19 cellular contexts compared by ENCODE assay signal in the genomic region with DNA sequence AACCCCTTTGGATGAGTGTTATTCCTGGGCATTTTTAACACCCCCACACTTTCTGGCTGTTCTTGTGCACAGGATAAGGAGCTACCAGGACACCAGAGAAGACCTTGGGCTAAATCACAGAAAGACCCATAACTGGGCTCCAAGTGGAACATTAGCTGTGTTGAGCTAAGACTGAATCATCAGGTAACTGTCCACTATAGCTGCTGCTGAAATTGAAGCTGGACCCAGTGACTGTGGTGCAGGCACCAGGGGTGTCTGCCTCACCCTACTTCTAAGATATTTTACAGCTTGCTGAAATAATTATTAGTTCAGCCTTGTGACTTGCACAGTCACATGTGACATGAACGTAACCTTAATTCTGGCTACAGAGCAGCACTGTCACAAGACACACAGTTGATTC.
DNase-seq lines count a peak whose midpoint lies in the region; ATAC-seq, FAIRE-seq and TF ChIP-seq lines count a peak whose summit lies in the region.
"Had no signal": no experiment of that assay in that cellular context is flagged by ENCODE, and none has a peak within 500 bp of the region (broad histone marks: within the 10 kb centered on the region; RNA-seq: fewer than 3 reads in every experiment).

No MANE protein-coding gene starts in this region.

- WGBS in pancreas, 2 donors = 84 to 87% methylated on average over 1 of the region's 1 CpG

- H3K9me3 Mint-ChIP-seq in naive thymus-derived CD4-positive, alpha-beta T cell = peaks cover 0 to 7% (median 0%) of the 10 kb centered on the region in 11 donors

- no peak overlapping the region for H3K4me3 Mint-ChIP-seq in naive thymus-derived CD4-positive, alpha-beta T cell
- H3K4me3 Mint-ChIP-seq: CD4-positive, alpha-beta memory T cell had no signal

- peak; percentile 1 for DNase-seq in EL
- peak; percentile 5 for DNase-seq in M059J (ENCODE audit: low read depth)
- peak; percentile 2 for DNase-seq in choroid plexus epithelial cell (ENCODE audit: low read depth)
- no peak for DNase-seq in naive thymus-derived CD4-positive, alpha-beta T cell
- DNase-seq in pancreas = no peak
- DNase-seq in RPMI8226 = no peak
- DNase-seq in NCI-H69 (lab: John Stamatoyannopoulos, UW) = no peak
- DNase-seq: BE2C; Calu3; CD4-positive, alpha-beta memory T cell; DMS53; HCEC 1CT; NCI-H1048; NCI-H146; NCI-H2081 treated with DMSO at 0.1 percent for 48 hours; NCI-H524; Peyer's patch; SHP77 treated with DMSO at 0.1 percent for 48 hours had no signal

- H3K36me3 Mint-ChIP-seq in naive thymus-derived CD4-positive, alpha-beta T cell = peaks cover 0 to 4% (median 0%) of the 10 kb centered on the region in 5 donors
- H3K36me3 Mint-ChIP-seq: CD4-positive, alpha-beta memory T cell had no signal

- TF ChIP-seq CTCF in choroid plexus epithelial cell (conservative IDR thresholded peaks at IDR 0.05; ENCODE audit: low read depth, low read length) = no peak
- TF ChIP-seq CTCF in pancreas (IDR thresholded peaks at IDR 0.05) = no peak

- H3K27me3 ChIP-seq in naive thymus-derived CD4-positive, alpha-beta T cell (ENCODE audit: control insufficient read depth in 2 of 2, insufficient read depth in 2 of 2, low read length in 2 of 2) = no peaks in the 10 kb centered on the region
- no peaks in the 10 kb centered on the region for H3K27me3 ChIP-seq in pancreas
- H3K27me3 ChIP-seq: BE2C, Peyer's patch had no signal

- peak; percentile 6 for ATAC-seq in naive thymus-derived CD4-positive, alpha-beta T cell
- no peak for ATAC-seq in pancreas
- ATAC-seq: K562 had no signal

- no peaks in the 10 kb centered on the region for H3K36me3 ChIP-seq in naive thymus-derived CD4-positive, alpha-beta T cell (ENCODE audit: control insufficient read depth in 2 of 3, insufficient read depth in 3 of 3, low read length in 3 of 3)
- no peaks in the 10 kb centered on the region for H3K36me3 ChIP-seq in pancreas
- H3K36me3 ChIP-seq: BE2C, Peyer's patch had no signal

- H3K27ac Mint-ChIP-seq in naive thymus-derived CD4-positive, alpha-beta T cell = no peak overlapping the region
- H3K27ac Mint-ChIP-seq: CD4-positive, alpha-beta memory T cell had no signal

- H3K4me3 ChIP-seq in choroid plexus epithelial cell (ENCODE audit: low read depth, low read length) (no peak overlapping the region), pancreas (no peak overlapping the region)
- no peak overlapping the region for H3K4me3 ChIP-seq in naive thymus-derived CD4-positive, alpha-beta T cell (ENCODE audit: low read length)
- H3K4me3 ChIP-seq: K562, Peyer's patch had no signal

- H3K9me3 ChIP-seq in naive thymus-derived CD4-positive, alpha-beta T cell (ENCODE audit: control insufficient read depth in 2 of 3, low read length in 3 of 3) = no peaks in the 10 kb centered on the region
- no peaks in the 10 kb centered on the region for H3K9me3 ChIP-seq in pancreas
- H3K9me3 ChIP-seq: BE2C, Peyer's patch had no signal

- no peak for FAIRE-seq in pancreas (lab: Jason Lieb, UNC)
- FAIRE-seq: K562 had no signal

- no peaks in the 10 kb centered on the region for H3K4me1 Mint-ChIP-seq in naive thymus-derived CD4-positive, alpha-beta T cell
- H3K4me1 Mint-ChIP-seq: CD4-positive, alpha-beta memory T cell had no signal

- intact Hi-C loops in naive thymus-derived CD4-positive, alpha-beta T cell (cut with micrococcal nuclease) = no loop called here
- intact Hi-C loops in pancreas (cut with DNase I) = no loop called here

- CTCF ChIA-PET in naive thymus-derived CD4-positive, alpha-beta T cell (lab: Charles Lee) = no interaction called here

- no peaks in the 10 kb centered on the region for H3K4me1 ChIP-seq in naive thymus-derived CD4-positive, alpha-beta T cell (ENCODE audit: control insufficient read depth in 2 of 2, insufficient read depth in 2 of 2, low read length in 2 of 2)
- no peaks in the 10 kb centered on the region for H3K4me1 ChIP-seq in pancreas
- H3K4me1 ChIP-seq: BE2C, Peyer's patch had no signal

- no peak overlapping the region for H3K27ac ChIP-seq in naive thymus-derived CD4-positive, alpha-beta T cell (ENCODE audit: low read depth, low read length)
- no peak overlapping the region for H3K27ac ChIP-seq in pancreas
- H3K27ac ChIP-seq: Peyer's patch had no signal

- POLR2A ChIA-PET in naive thymus-derived CD4-positive, alpha-beta T cell (lab: Charles Lee) = no interaction called here

- peaks cover 5 to 30% (median 24%) of the 10 kb centered on the region in 5 donors for H3K27me3 Mint-ChIP-seq in naive thymus-derived CD4-positive, alpha-beta T cell

Comparison
In these comparisons a context has a peak if more than half of its experiments do, and no peak if none do; other contexts are left out.
1. DNase-seq: peak in EL (single experiment), M059J (single experiment) and choroid plexus epithelial cell (single experiment); none in naive thymus-derived CD4-positive, alpha-beta T cell (0 of 9), pancreas (0 of 6), RPMI8226 (single experiment) and NCI-H69 (single experiment).